Comparison of ENCODE assay signal across 11 cellular contexts in genomic region chr4:15089979-15090378, GRCh38.
"Had no signal": no experiment of that assay in that cellular context is flagged by ENCODE, and none has a peak within 500 bp of the region (broad histone marks: within the 10 kb centered on the region; RNA-seq: fewer than 3 reads in every experiment).

No MANE protein-coding gene starts in this region.

- H3K9ac ChIP-seq: GM23248 had no signal

- H3K4me3 ChIP-seq: GM23248, GM23338, HAP-1 had no signal

- H3K4me2 ChIP-seq: GM23338 had no signal

- H3K27ac Mint-ChIP-seq: H9, HFFc6 had no signal

- H3K27ac ChIP-seq: GM23248 had no signal

- H3K36me3 ChIP-seq: HAP-1 had no signal

- H2AFZ ChIP-seq: GM23248, GM23338 had no signal

- H3K4me3 Mint-ChIP-seq: GM23338, H9, HFFc6 had no signal

- ATAC-seq: GM23338, HCT116 had no signal

- H3K4me1 ChIP-seq: HAP-1 had no signal

- FAIRE-seq: H1, H54 had no signal

- H3K9me3 ChIP-seq: HAP-1 had no signal

- DNase-seq: GM23248, GOT3, H7, H9, HCEC 1CT, HFFc6 had no signal
